ENCODE assay signal across 10 cellular contexts in genomic region chr11:22337571-22338464, GRCh38. TPM values are rescaled to one million over a fixed set of nuclear protein-coding genes. Genes with fewer than 3 reads are reported as not detected.
A peak's percentile ranks its signal among the peaks of the same experiment; 100 is the strongest.
DNase-seq lines count a peak whose midpoint lies in the region; ATAC-seq and TF ChIP-seq lines count a peak whose summit lies in the region.
"Had no signal": no experiment of that assay in that cellular context is flagged by ENCODE, and none has a peak within 500 bp of the region (broad histone marks: within the 10 kb centered on the region; RNA-seq: fewer than 3 reads in every experiment).

Gene SLC17A6, plus strand, starts transcription at chr11:22338381. Its CDS starts 153 bp downstream, at chr11:22338534.

- H3K9me3 ChIP-seq in SK-N-SH = no peaks in the 10 kb centered on the region
- no peaks in the 10 kb centered on the region for H3K9me3 ChIP-seq in neural cell (ENCODE audit: low read length)
- no peaks in the 10 kb centered on the region for H3K9me3 ChIP-seq in spleen
- H3K9me3 ChIP-seq in colonic mucosa = no peaks in the 10 kb centered on the region
- H3K9me3 ChIP-seq: mucosa of descending colon had no signal

- no peak within 1 kb of the TSS for H2AFZ ChIP-seq in SK-N-SH (ENCODE audit: low read depth)
- H2AFZ ChIP-seq in neural cell (ENCODE audit: low read depth, low read length) = no peak within 1 kb of the TSS

- no peaks in the 10 kb centered on the region for H3K27me3 ChIP-seq in SK-N-SH (ENCODE audit: insufficient read depth)
- peaks cover 74% of the 10 kb centered on the region for H3K27me3 ChIP-seq in neural cell (ENCODE audit: insufficient read depth, low read depth, low read length)
- H3K27me3 ChIP-seq in spleen (replicated peaks in 1 of 7) = peaks cover 5 to 70% (median 60%) of the 10 kb centered on the region in 7 donors
- H3K27me3 ChIP-seq in colonic mucosa = peaks cover 40% of the 10 kb centered on the region

- TF ChIP-seq EP300 in SK-N-SH (IDR thresholded peaks at IDR 0.05; ENCODE audit: borderline replicate concordance in 1 of 2, low read depth in 1 of 2, low read length in 1 of 2) (no peak), neural cell (conservative IDR thresholded peaks at IDR 0.05; ENCODE audit: poor library complexity, severe bottlenecking) (no peak)

- no peaks in the 10 kb centered on the region for H3F3A ChIP-seq in SK-N-SH (replicated peaks; ENCODE audit: insufficient read depth)
- no peaks in the 10 kb centered on the region for H3F3A ChIP-seq in neural cell (ENCODE audit: insufficient read depth, low read length, poor library complexity, severe bottlenecking)

- H3K4me1 ChIP-seq in SK-N-SH (ENCODE audit: control insufficient read depth in 1 of 2, insufficient read depth in 2 of 2, low read depth in 1 of 2, low read length in 1 of 2) = no peaks in the 10 kb centered on the region
- H3K4me1 ChIP-seq in spleen = peaks cover 0 to 4% (median 0%) of the 10 kb centered on the region in 6 donors
- H3K4me1 ChIP-seq in colonic mucosa = no peaks in the 10 kb centered on the region

- no peak for TF ChIP-seq CTCF in SK-N-SH (IDR thresholded peaks at IDR 0.05)
- TF ChIP-seq CTCF in NB4 (IDR thresholded peaks at IDR 0.05; ENCODE audit: low read depth, low read length) = no peak
- no peak for TF ChIP-seq CTCF in neural cell (IDR thresholded peaks at IDR 0.05; ENCODE audit: poor library complexity, severe bottlenecking)
- no peak for TF ChIP-seq CTCF in spleen (IDR thresholded peaks at IDR 0.05 in 8 of 11, conservative IDR thresholded peaks at IDR 0.05 in 3 of 11)
- no peak for TF ChIP-seq CTCF in colonic mucosa (IDR thresholded peaks at IDR 0.05)

- no peak within 1 kb of the TSS for H3K4me2 ChIP-seq in SK-N-SH
- H3K4me2 ChIP-seq in neural cell (ENCODE audit: low read length) = no peak within 1 kb of the TSS

- no peaks in the 10 kb centered on the region for H3K36me3 ChIP-seq in SK-N-SH (replicated peaks in 1 of 2; ENCODE audit: control insufficient read depth in 1 of 2, insufficient read depth in 2 of 2, low read length in 1 of 2)
- H3K36me3 ChIP-seq in neural cell (ENCODE audit: insufficient read depth, low read length) = no peaks in the 10 kb centered on the region
- H3K36me3 ChIP-seq in spleen = no peaks in the 10 kb centered on the region
- H3K36me3 ChIP-seq in colonic mucosa = no peaks in the 10 kb centered on the region

- H4K20me1 ChIP-seq in SK-N-SH (ENCODE audit: insufficient read depth) (no peaks in the 10 kb centered on the region), neural cell (ENCODE audit: insufficient read depth) (no peaks in the 10 kb centered on the region)

- CTCF ChIA-PET in SK-N-SH (lab: Yijun Ruan, JAX) = interaction anchor here (0.6 to 4.2 kb wide), 3 partner anchors 93 to 450 kb away, joined by 4 to 42 read pairs (median 20); no protein-coding TSS in a partner anchor

- H3K9me2 ChIP-seq in SK-N-SH = no peaks in the 10 kb centered on the region
- no peaks in the 10 kb centered on the region for H3K9me2 ChIP-seq in neural cell (ENCODE audit: insufficient read depth, low read length)

- WGBS in SK-N-SH (ENCODE audit: low lambda C conversion rate) = 71% methylated on average over 26 of the region's 26 CpGs
- WGBS in spleen, 5 donors = 4 to 6% (median 4%) methylated on average over 26 of the region's 26 CpGs

- POLR2A ChIA-PET in SK-N-SH (lab: Yijun Ruan, JAX) = no interaction called here

- no peak for TF ChIP-seq POLR2A in NB4 (IDR thresholded peaks at IDR 0.05; ENCODE audit: extremely low read depth, insufficient read length)
- TF ChIP-seq POLR2A in spleen (IDR thresholded peaks at IDR 0.05) = no peak

- H3K4me3 ChIP-seq in SK-N-SH (ENCODE audit: low read depth in 2 of 2, low read length in 1 of 2) (no peak within 1 kb of the TSS), NB4 (ENCODE audit: low read depth, low read length) (no peak within 1 kb of the TSS), neural cell (ENCODE audit: low read length) (peak within 1 kb of the TSS; percentile 52), spleen (no peak within 1 kb of the TSS), colonic mucosa (no peak within 1 kb of the TSS)
- H3K4me3 ChIP-seq: mucosa of descending colon had no signal

- H3K27ac ChIP-seq in SK-N-SH (ENCODE audit: low read depth in 2 of 2, low read length in 1 of 2) (no peak within 1 kb of the TSS), neural cell (ENCODE audit: low read length) (peak within 1 kb of the TSS; percentile 14), spleen (no peak within 1 kb of the TSS), colonic mucosa (no peak within 1 kb of the TSS)

- TF ChIP-seq RAD21 in SK-N-SH (IDR thresholded peaks at IDR 0.05; ENCODE audit: low read length) = no peak
- TF ChIP-seq RAD21 in neural cell (conservative IDR thresholded peaks at IDR 0.05) = no peak

- no peak for ATAC-seq in SK-N-SH treated with all-trans-retinoic acid at 6 μM for 48 hours
- ATAC-seq in GM21786 (IDR thresholded peaks at IDR 0.05; ENCODE audit: unreplicated experiment) = no peak
- ATAC-seq: mucosa of descending colon had no signal

- H3K79me2 ChIP-seq in SK-N-SH (ENCODE audit: insufficient read depth) = no peaks in the 10 kb centered on the region
- H3K79me2 ChIP-seq in neural cell (replicated peaks; ENCODE audit: insufficient read depth, low read length) = no peaks in the 10 kb centered on the region

- no peak within 1 kb of the TSS for H3K9ac ChIP-seq in SK-N-SH
- peak within 1 kb of the TSS; percentile 24 for H3K9ac ChIP-seq in neural cell (ENCODE audit: low read length)
- H3K9ac ChIP-seq in colonic mucosa (ENCODE audit: low read depth in 2 of 2, low read length in 2 of 2) = no peak within 1 kb of the TSS

- intact Hi-C loops in spleen (cut with DNase I; ENCODE audit: low total_unique reads) (no loop called here), colonic mucosa (cut with DNase I) (no loop called here)

- no peak for DNase-seq in SK-N-SH
- peak; percentile 45 for DNase-seq in NB4 (ENCODE audit: low read depth)
- DNase-seq in astrocyte of the hippocampus (ENCODE audit: low read depth, low spot score) = peak; percentile 73
- no peak for DNase-seq in spleen
- DNase-seq in colonic mucosa = no peak

TF ChIP-seq in SK-N-SH, 30 proteins besides CTCF, POLR2A, EP300 and RAD21 (continues in another document):
- no peak for TF ChIP-seq ELF1 (IDR thresholded peaks at IDR 0.05)

TF ChIP-seq in SK-N-SH treated with all-trans-retinoic acid at 6 μM for 48 hours, 23 proteins besides CTCF, POLR2A, EP300 and RAD21 (continues in another document):
- TF ChIP-seq ZC3H10 (CRISPR knock-in tag; IDR thresholded peaks at IDR 0.05) = no peak
- TF ChIP-seq SNAI2 (CRISPR knock-in tag; IDR thresholded peaks at IDR 0.05) = no peak
- no peak for TF ChIP-seq ESRRG (CRISPR knock-in tag; IDR thresholded peaks at IDR 0.05)
- no peak for TF ChIP-seq TCF4 (CRISPR knock-in tag; IDR thresholded peaks at IDR 0.05; ENCODE audit: borderline replicate concordance)
- no peak for TF ChIP-seq ISL1 (CRISPR knock-in tag; IDR thresholded peaks at IDR 0.05)
- TF ChIP-seq POU6F1 (CRISPR knock-in tag; IDR thresholded peaks at IDR 0.05; ENCODE audit: borderline replicate concordance, low read depth) = no peak
- no peak for TF ChIP-seq ZNF70 (CRISPR knock-in tag; IDR thresholded peaks at IDR 0.05)

TF ChIP-seq in neural cell, 6 proteins besides CTCF, POLR2A, EP300 and RAD21:
- TF ChIP-seq POLR2AphosphoS5 (IDR thresholded peaks at IDR 0.05) = peak; percentile 42
- no peak for TF ChIP-seq MXI1 (conservative IDR thresholded peaks at IDR 0.05; ENCODE audit: poor library complexity, severe bottlenecking)
- no peak for TF ChIP-seq TAF1 (IDR thresholded peaks at IDR 0.05; ENCODE audit: low read depth)
- no peak for TF ChIP-seq EZH2 (IDR thresholded peaks at IDR 0.05; ENCODE audit: borderline replicate concordance, insufficient read depth, low read length, poor library complexity, severe bottlenecking)
- TF ChIP-seq SMC3 (conservative IDR thresholded peaks at IDR 0.05; ENCODE audit: poor library complexity) = no peak
- peak; percentile 68 for TF ChIP-seq REST (IDR thresholded peaks at IDR 0.05; ENCODE audit: borderline replicate concordance)
TF ChIP-seq in neural cell: peak in this region for 2.

RNA-seq across cellular contexts. Expression of gene SLC17A6, which starts in this region (rescaled TPM):
- polyA plus RNA-seq in SK-N-SH (2012; rRNA removed) = not detected in 2 replicates
- not detected in 2 replicates for polyA plus RNA-seq in SK-N-SH (2012; cell fraction: cytosol; rRNA removed)
- not detected in 2 replicates for polyA plus RNA-seq in SK-N-SH (2012; cell fraction: nucleus; rRNA removed)
- 3.3 and 4.3 TPM in 2 replicates for polyA plus RNA-seq in neural cell
- polyA minus RNA-seq in neural cell = 7.3 and 7.5 TPM in 2 replicates
- total RNA-seq in spleen = not detected
- not detected for polyA plus RNA-seq in spleen
- not detected for total RNA-seq in colonic mucosa
- total RNA-seq: CD4-positive, CD25-positive, alpha-beta regulatory T cell; mucosa of descending colon had no signal
- polyA plus RNA-seq: CD4-positive, CD25-positive, alpha-beta regulatory T cell had no signal

Comparison
In these comparisons a context has a peak if more than half of its experiments do, and no peak if none do; other contexts are left out.
1. DNase-seq: peak in NB4 (single experiment) and astrocyte of the hippocampus (single experiment); none in SK-N-SH (single experiment), spleen (single experiment) and colonic mucosa (single experiment).